Comparison of ENCODE assay signal across 11 cellular contexts in the genomic region with DNA sequence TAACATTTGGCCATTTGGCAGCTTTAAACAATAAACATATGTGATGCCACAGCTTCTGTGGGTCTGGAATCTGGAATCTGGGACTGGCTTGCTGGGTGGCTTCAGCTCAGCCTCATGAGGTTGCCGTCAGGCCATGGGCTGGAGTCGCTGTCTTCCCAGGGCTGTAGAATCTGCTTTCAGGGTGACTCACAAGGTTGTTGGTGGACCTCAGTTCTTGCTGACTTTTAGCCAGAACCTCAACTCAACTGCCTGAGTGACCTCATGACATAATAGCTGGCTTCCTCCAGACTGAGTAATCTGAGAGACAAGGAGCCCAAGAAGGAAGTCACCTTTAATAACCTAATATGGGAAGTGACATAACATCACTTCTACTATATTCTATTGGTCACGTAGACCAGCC. TPM values are rescaled to one million over a fixed set of nuclear protein-coding genes. Genes with fewer than 3 reads are reported as not detected.
A peak's percentile ranks its signal among the peaks of the same experiment; 100 is the strongest.
DNase-seq lines count a peak whose midpoint lies in the region; ATAC-seq and TF ChIP-seq lines count a peak whose summit lies in the region.
"Had no signal": no experiment of that assay in that cellular context is flagged by ENCODE, and none has a peak within 500 bp of the region (broad histone marks: within the 10 kb centered on the region; RNA-seq: fewer than 3 reads in every experiment).

No MANE protein-coding gene starts in this region.

- CTCF ChIA-PET in RWPE1 (lab: Yijun Ruan, JAX) = interaction anchor here (0.7 kb wide), 2 partner anchors 14 to 1230 kb away, joined by 4 read pairs; no protein-coding TSS in a partner anchor

- POLR2A ChIA-PET in RWPE1 (lab: Yijun Ruan, JAX; ENCODE audit: low non-redundant PET) = no interaction called here

- H3K4me1 ChIP-seq in H9 (ENCODE audit: insufficient read depth, low read length) (no peaks in the 10 kb centered on the region; the same call in 1 of the 2 replicates), fibroblast of lung (ENCODE audit: control insufficient read depth, extremely low read depth, insufficient read depth, low read length) (no peaks in the 10 kb centered on the region)
- H3K4me1 ChIP-seq: Peyer's patch had no signal

- TF ChIP-seq CTCF in H9 (conservative IDR thresholded peaks at IDR 0.05) (no peak), RWPE1 (conservative IDR thresholded peaks at IDR 0.05; ENCODE audit: low read depth) (no peak), fibroblast of lung (conservative IDR thresholded peaks at IDR 0.05 in 1 of 2, IDR thresholded peaks at IDR 0.05 in 1 of 2; ENCODE audit: low read depth in 1 of 2, low read length in 2 of 2) (no peak)

- no peak for ATAC-seq in GM21723 (IDR thresholded peaks at IDR 0.05; ENCODE audit: unreplicated experiment)
- no peak for ATAC-seq in GM19463 (IDR thresholded peaks at IDR 0.05; ENCODE audit: unreplicated experiment)
- ATAC-seq in activated T-cell treated with anti-CD3 and anti-CD28 coated beads, Interleukin-2, amount 50 U/mL, for 4 hours = no peak

- H3K14ac ChIP-seq in H9 (ENCODE audit: insufficient read depth, low read length) = no peak overlapping the region

- H3K27ac Mint-ChIP-seq in H9 = peak overlapping the region; percentile 58 to 80 (median 65); a peak in 2 of 7 replicates

- H3K9me3 Mint-ChIP-seq in H9 = no peaks in the 10 kb centered on the region
- H3K9me3 Mint-ChIP-seq in activated T-cell treated with anti-CD3 and anti-CD28 coated beads, Interleukin-2, amount 50 U/mL, for 4 hours = no peaks in the 10 kb centered on the region

- H3K4me3 ChIP-seq in fibroblast of lung (replicated peaks in 1 of 4; ENCODE audit: control extremely low read depth in 1 of 4, insufficient read depth in 1 of 4, low read depth in 3 of 4, low read length in 4 of 4) (no peak overlapping the region), skeletal muscle cell (ENCODE audit: low read depth, low read length) (no peak overlapping the region)
- H3K4me3 ChIP-seq: Peyer's patch had no signal

- no peak overlapping the region for H3T11ph ChIP-seq in H9 (ENCODE audit: low read length)

- no peaks in the 10 kb centered on the region for H3K79me1 ChIP-seq in H9 (ENCODE audit: insufficient read depth, low read depth, low read length, poor library complexity, severe bottlenecking)

- no peaks in the 10 kb centered on the region for H3K27me3 ChIP-seq in H9 (ENCODE audit: insufficient read depth, low read length)
- no peaks in the 10 kb centered on the region for H3K27me3 ChIP-seq in fibroblast of lung (ENCODE audit: control insufficient read depth, insufficient read depth, low read length)
- H3K27me3 ChIP-seq: Peyer's patch had no signal

- H2BK120ac ChIP-seq in H9 (ENCODE audit: low read depth, low read length, poor library complexity, severe bottlenecking) = no peak overlapping the region

- H3K23me2 ChIP-seq in H9 (ENCODE audit: insufficient read length, low read depth, low read length, poor library complexity, severe bottlenecking) = no peaks in the 10 kb centered on the region

- no peak overlapping the region for H2BK20ac ChIP-seq in H9 (ENCODE audit: low read depth, low read length, poor library complexity, severe bottlenecking)

- H3K4me3 Mint-ChIP-seq in H9 = no peak overlapping the region
- H3K4me3 Mint-ChIP-seq in activated T-cell treated with anti-CD3 and anti-CD28 coated beads, Interleukin-2, amount 50 U/mL, for 4 hours = no peak overlapping the region

- H3K9ac ChIP-seq in H9 (ENCODE audit: extremely low read depth, insufficient read length, low read length) (no peak overlapping the region), fibroblast of lung (ENCODE audit: insufficient read depth, low read length) (no peak overlapping the region)

- H3K23ac ChIP-seq in H9 (ENCODE audit: insufficient read length, low read depth, low read length) = no peak overlapping the region

- H3K4me1 Mint-ChIP-seq in H9 = peaks cover 6 to 7% of the 10 kb centered on the region in 2 experiments; a peak in 3 of 4 replicates
- peaks cover 15% of the 10 kb centered on the region for H3K4me1 Mint-ChIP-seq in activated T-cell treated with anti-CD3 and anti-CD28 coated beads, Interleukin-2, amount 50 U/mL, for 4 hours (ENCODE audit: low read depth)

- H4K91ac ChIP-seq in H9 (ENCODE audit: insufficient read length, low read depth, low read length) = no peak overlapping the region

- no peak overlapping the region for H2BK12ac ChIP-seq in H9 (ENCODE audit: insufficient read length, low read depth, low read length)

- H2AFZ ChIP-seq in H9 (ENCODE audit: low read length) (no peak overlapping the region), fibroblast of lung (ENCODE audit: low read length) (no peak overlapping the region)

- H3K27ac ChIP-seq in H9 (ENCODE audit: insufficient read length, low read depth, low read length) (no peak overlapping the region), RWPE1 (no peak overlapping the region), fibroblast of lung (ENCODE audit: insufficient read depth, low read length) (no peak overlapping the region)
- H3K27ac ChIP-seq: Peyer's patch had no signal

- no peak overlapping the region for H3K4ac ChIP-seq in H9 (ENCODE audit: low read depth, low read length)

- no peak overlapping the region for H4K5ac ChIP-seq in H9 (ENCODE audit: insufficient read length, low read depth, low read length)

- no peak overlapping the region for H4K8ac ChIP-seq in H9 (replicated peaks; ENCODE audit: insufficient read length, low read depth, low read length)

- H3K4me2 ChIP-seq in H9 (ENCODE audit: insufficient read depth, insufficient read length, low read length) = no peak overlapping the region
- H3K4me2 ChIP-seq in fibroblast of lung (ENCODE audit: extremely low read depth, insufficient read depth, low read length) = no peak overlapping the region

- no peak overlapping the region for H2BK5ac ChIP-seq in H9 (ENCODE audit: insufficient read length, low read length)

- H3K79me2 ChIP-seq in H9 (ENCODE audit: insufficient read depth, low read length) = no peaks in the 10 kb centered on the region
- no peaks in the 10 kb centered on the region for H3K79me2 ChIP-seq in fibroblast of lung (ENCODE audit: control insufficient read depth, insufficient read depth, low read length)

- H3K56ac ChIP-seq in H9 (ENCODE audit: insufficient read length, low read depth, low read length) = no peak overlapping the region

- H3K9me3 ChIP-seq in H9 (ENCODE audit: control insufficient read depth, low read depth, low read length) (no peaks in the 10 kb centered on the region), fibroblast of lung (ENCODE audit: control insufficient read depth, insufficient read depth, low read depth, low read length) (no peaks in the 10 kb centered on the region)
- H3K9me3 ChIP-seq: Peyer's patch had no signal

- H3K36me3 Mint-ChIP-seq in H9 (ENCODE audit: insufficient read depth in 1 of 3, low read depth in 3 of 3) = peaks cover 17 to 32% (median 22%) of the 10 kb centered on the region in 3 experiments
- peaks cover 36% of the 10 kb centered on the region for H3K36me3 Mint-ChIP-seq in activated T-cell treated with anti-CD3 and anti-CD28 coated beads, Interleukin-2, amount 50 U/mL, for 4 hours (ENCODE audit: insufficient read depth)

- H2BK15ac ChIP-seq in H9 (ENCODE audit: low read depth, low read length) = no peak overlapping the region

- H2AK5ac ChIP-seq in H9 (ENCODE audit: insufficient read length, low read length) = no peak overlapping the region

- no CpG with 5 or more reads among the region's 3 CpGs for WGBS in H9 (ENCODE audit: extremely low coverage, insufficient read length, low lambda C conversion rate)

- H3K27me3 Mint-ChIP-seq in H9 (ENCODE audit: low read depth) = no peaks in the 10 kb centered on the region
- no peaks in the 10 kb centered on the region for H3K27me3 Mint-ChIP-seq in activated T-cell treated with anti-CD3 and anti-CD28 coated beads, Interleukin-2, amount 50 U/mL, for 4 hours (ENCODE audit: low read depth)

- H3K36me3 ChIP-seq in fibroblast of lung (ENCODE audit: control insufficient read depth, insufficient read depth, low read length) = no peaks in the 10 kb centered on the region

- no peak overlapping the region for H3K18ac ChIP-seq in H9 (ENCODE audit: insufficient read length, low read depth, low read length)

- DNase-seq in H9 (no peak), RWPE1 (ENCODE audit: low spot score) (peak; percentile 6), fibroblast of lung (ENCODE audit: low read depth in 2 of 2) (peak; percentile 86 to 99), skeletal muscle cell (ENCODE audit: low read depth) (peak; percentile 91), NCI-H2081 (lab: John Stamatoyannopoulos, UW) (no peak)
- DNase-seq in activated T-cell treated with anti-CD3 and anti-CD28 coated beads, Interleukin-2, amount 50 U/mL, for 4 hours = no peak
- DNase-seq: activated CD8-positive, alpha-beta memory T cell treated with anti-CD3 and anti-CD28 coated beads for 24 hours; KG1; Peyer's patch had no signal

- H4K20me1 ChIP-seq in H9 (ENCODE audit: control insufficient read depth, insufficient read depth, insufficient read length) (no peaks in the 10 kb centered on the region), fibroblast of lung (ENCODE audit: control insufficient read depth, extremely low read depth, insufficient read depth, low read length) (no peaks in the 10 kb centered on the region)

RNA-seq across cellular contexts. Expression of a gene that starts 44.6 kb away (rescaled TPM):
- total RNA-seq in H9 (2021) (16.4 and 18.7 TPM in 2 replicates), fibroblast of lung (0.77 and 2.8 TPM in 2 replicates)
- 2.5 and 6.7 TPM in 2 replicates for polyA plus RNA-seq in fibroblast of lung
- 1.9 and 5.0 TPM in 2 replicates for polyA plus RNA-seq in fibroblast of lung (2012)
- 2.2 and 3.9 TPM in 2 replicates for polyA minus RNA-seq in fibroblast of lung (ENCODE audit: low replicate concordance)
- total RNA-seq in activated T-cell treated with anti-CD3 and anti-CD28 coated beads, Interleukin-2, amount 50 U/mL, for 4 hours = 1 to 10 TPM; 3.5 to 4.7 (median 4.0) TPM

Comparison
In these comparisons a context has a peak if more than half of its experiments do, and no peak if none do; other contexts are left out.
1. DNase-seq: peak in RWPE1 (single experiment), fibroblast of lung (2 of 2) and skeletal muscle cell (single experiment); none in H9 (single experiment), activated T-cell treated with anti-CD3 and anti-CD28 coated beads, Interleukin-2, amount 50 U/mL, for 4 hours (single experiment) and NCI-H2081 (0 of 2).